Comparison of ENCODE assay signal across 22 cellular contexts in the genomic region with DNA sequence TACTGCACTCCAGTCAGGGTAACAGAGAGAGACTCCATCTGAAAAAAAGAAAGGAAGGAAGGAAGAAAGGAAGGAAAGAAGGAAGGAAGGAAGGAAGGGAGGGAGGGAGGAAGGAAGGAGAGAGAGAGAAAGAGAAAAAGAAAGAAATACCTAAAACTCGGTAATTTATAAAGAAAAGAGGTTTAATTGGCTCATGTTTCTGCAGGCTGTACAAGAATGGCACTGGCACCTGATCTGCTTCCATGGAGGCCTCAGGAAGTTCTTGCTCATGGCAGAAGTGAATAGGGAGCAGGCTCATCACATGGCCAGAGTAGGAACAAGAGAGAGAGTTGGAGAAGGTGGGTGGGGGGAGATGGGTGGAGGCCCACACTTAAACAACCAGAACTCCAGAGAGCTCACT.
DNase-seq lines count a peak whose midpoint lies in the region; ATAC-seq, FAIRE-seq and TF ChIP-seq lines count a peak whose summit lies in the region.
"Had no signal": no experiment of that assay in that cellular context is flagged by ENCODE, and none has a peak within 500 bp of the region (broad histone marks: within the 10 kb centered on the region; RNA-seq: fewer than 3 reads in every experiment).

No MANE protein-coding gene starts in this region.

- H3K4me3 ChIP-seq in cardiac muscle cell (no peak overlapping the region), heart right ventricle (no peak overlapping the region), K562 (no peak overlapping the region), neural progenitor cell (no peak overlapping the region)
- H3K4me3 ChIP-seq: A549; BLaER1 treated with 17β-estradiol and CSF1 and Interleukin-3, amounts not matched to agents 10 nM and 100 nM had no signal

- H3K36me3 Mint-ChIP-seq in neural progenitor cell, result peaks cover 2% of the 10 kb centered on the region
- H3K36me3 Mint-ChIP-seq: CD8-positive, alpha-beta T cell had no signal

- H3K4me1 Mint-ChIP-seq in neural progenitor cell, result peaks cover 28% of the 10 kb centered on the region
- H3K4me1 Mint-ChIP-seq: B cell had no signal

- H2AFZ ChIP-seq in K562 (ENCODE audit: low read depth, low read length) (no peak overlapping the region), neural progenitor cell (replicated peaks) (no peak overlapping the region)

- 71 to 84% methylated on average over 1 of the region's 1 CpG for WGBS in heart right ventricle, 2 donors
- 0% methylated on average over 1 of the region's 1 CpG for WGBS in K562 (ENCODE audit: insufficient coverage, low coverage, missing lambda C conversion rate)

- DNase-seq in cardiac muscle cell (ENCODE audit: low read depth in 1 of 2, low spot score in 1 of 2) (no peak), heart right ventricle (no peak), K562 (ENCODE audit: extremely low read depth in 1 of 4, low spot score in 3 of 4) (no peak), neural progenitor cell (ENCODE audit: low spot score) (no peak), NCI-H1436 treated with DMSO at 0.1 percent for 48 hours (lab: John Stamatoyannopoulos, UW) (no peak)
- DNase-seq in activated T-cell treated with anti-CD3 and anti-CD28 coated beads, Interleukin-2, amount 50 U/mL, for 48 hours, result no peak
- DNase-seq: AML-193; Caco-2; Calu3; CD4-positive, alpha-beta T cell; CD8-positive, alpha-beta T cell; DMS79 treated with DMSO at 0.1 percent for 48 hours; GF-D8 had no signal

- H3K27me3 Mint-ChIP-seq in neural progenitor cell (ENCODE audit: insufficient read depth, low read depth), result peaks cover 11% of the 10 kb centered on the region

- CTCF ChIA-PET in K562 (lab: Yijun Ruan, JAX; ENCODE audit: low intra/inter-chr PET ratio), result no interaction called here

- in situ Hi-C loops in K562 (cut with MboI), result no loop called here

- TF ChIP-seq CTCF in cardiac muscle cell (IDR thresholded peaks at IDR 0.05; ENCODE audit: low read depth, low read length) (no peak), heart right ventricle (IDR thresholded peaks at IDR 0.05) (no peak), K562 (IDR thresholded peaks at IDR 0.05 in 2 of 3, conservative IDR thresholded peaks at IDR 0.05 in 1 of 3; ENCODE audit: insufficient read depth in 2 of 3, low read depth in 1 of 3, low read length in 3 of 3) (no peak), neural progenitor cell (IDR thresholded peaks at IDR 0.05) (no peak)

- H3K9me3 ChIP-seq in cardiac muscle cell (ENCODE audit: low read depth) (no peaks in the 10 kb centered on the region), heart right ventricle (peaks cover 0 to 20% (median 11%) of the 10 kb centered on the region in 11 donors), K562 (replicated peaks; ENCODE audit: control insufficient read depth, insufficient read depth, low read depth, low read length) (no peaks in the 10 kb centered on the region), neural progenitor cell (ENCODE audit: low read depth) (no peaks in the 10 kb centered on the region)

- POLR2A ChIA-PET in K562 (lab: Yijun Ruan, JAX), result no interaction called here

- intact Hi-C loops in heart right ventricle (cut with DNase I) (loop anchor here in 7 of 10 donors (2.0 to 10.0 kb wide), 13 partner anchors 13 to 426 kb away; a partner anchor contains a TSS), K562 (cut with micrococcal nuclease) (no loop called here)

- H3K27ac Mint-ChIP-seq in neural progenitor cell, result peak overlapping the region; percentile 12
- H3K27ac Mint-ChIP-seq: B cell; CD4-positive, alpha-beta T cell; CD8-positive, alpha-beta T cell had no signal

- H3K27me3 ChIP-seq in cardiac muscle cell (no peaks in the 10 kb centered on the region), heart right ventricle (no peaks in the 10 kb centered on the region), K562 (ENCODE audit: control insufficient read depth in 2 of 2, insufficient read depth in 2 of 2, low read length in 2 of 2) (peaks cover 0 to 11% of the 10 kb centered on the region in 2 experiments; a peak in 3 of 5 replicates), neural progenitor cell (no peaks in the 10 kb centered on the region)

- TF ChIP-seq POLR2A in K562 (conservative IDR thresholded peaks at IDR 0.05), result no peak

- H3K9ac ChIP-seq in K562 (ENCODE audit: insufficient read depth in 1 of 2, low read depth in 2 of 2, low read length in 2 of 2) (no peak overlapping the region), neural progenitor cell (no peak overlapping the region)
- H3K9ac ChIP-seq: BLaER1 treated with 17β-estradiol and CSF1 and Interleukin-3, amounts not matched to agents 10 nM and 100 nM had no signal

- ATAC-seq in heart right ventricle (no peak), K562 (no peak)
- ATAC-seq: A549; CD8-positive, alpha-beta T cell had no signal

- no TSS peak for BruUV-seq in K562 (replicated peaks; lab: Mats Ljungman, UMichigan)

- no peak overlapping the region for H3K4me2 ChIP-seq in K562 (ENCODE audit: insufficient read depth, low read length)
- no peak overlapping the region for H3K4me2 ChIP-seq in neural progenitor cell
- H3K4me2 ChIP-seq: A549; BLaER1 treated with 17β-estradiol and CSF1 and Interleukin-3, amounts not matched to agents 10 nM and 100 nM had no signal

- H3K36me3 ChIP-seq in cardiac muscle cell, result no peaks in the 10 kb centered on the region
- H3K36me3 ChIP-seq in heart right ventricle, result no peaks in the 10 kb centered on the region
- H3K36me3 ChIP-seq in K562 (ENCODE audit: control insufficient read depth, insufficient read depth, low read length), result no peaks in the 10 kb centered on the region
- no peaks in the 10 kb centered on the region for H3K36me3 ChIP-seq in neural progenitor cell
- H3K36me3 ChIP-seq: BLaER1 treated with 17β-estradiol and CSF1 and Interleukin-3, amounts not matched to agents 10 nM and 100 nM had no signal

- H3K4me3 Mint-ChIP-seq in neural progenitor cell, result no peak overlapping the region
- H3K4me3 Mint-ChIP-seq: B cell; CD4-positive, alpha-beta T cell; CD8-positive, alpha-beta T cell had no signal

- H3K27ac ChIP-seq in cardiac muscle cell (peak overlapping the region; percentile 68), heart right ventricle (peak overlapping the region in 2 of 10 donors; percentile 63 to 81), K562 (ENCODE audit: extremely low read depth, low read depth, low read length) (no peak overlapping the region), neural progenitor cell (no peak overlapping the region)
- H3K27ac ChIP-seq: 22Rv1; A549; BLaER1 treated with 17β-estradiol and CSF1 and Interleukin-3, amounts not matched to agents 10 nM and 100 nM; C4-2B had no signal

- H4K20me1 ChIP-seq in K562 (replicated peaks; ENCODE audit: control insufficient read depth, insufficient read depth, low read length) (no peaks in the 10 kb centered on the region), neural progenitor cell (ENCODE audit: low read depth) (no peaks in the 10 kb centered on the region)
- H4K20me1 ChIP-seq: BLaER1 treated with 17β-estradiol and CSF1 and Interleukin-3, amounts not matched to agents 10 nM and 100 nM had no signal

- H3K9me1 ChIP-seq in K562 (ENCODE audit: control insufficient read depth, insufficient read depth, low read length), result no peaks in the 10 kb centered on the region

- no peak for TF ChIP-seq RAD21 in K562 (CRISPR knock-in tag; conservative IDR thresholded peaks at IDR 0.05 in 1 of 2, IDR thresholded peaks at IDR 0.05 in 1 of 2)

- H3F3A ChIP-seq in neural progenitor cell (ENCODE audit: low read depth), result no peaks in the 10 kb centered on the region

- H3K79me2 ChIP-seq in K562 (ENCODE audit: control insufficient read depth, insufficient read depth, low read length) (no peaks in the 10 kb centered on the region), neural progenitor cell (ENCODE audit: low read depth) (no peaks in the 10 kb centered on the region)

- H3K9me3 Mint-ChIP-seq in neural progenitor cell, result peaks cover 18% of the 10 kb centered on the region

- peaks cover 61% of the 10 kb centered on the region for H3K4me1 ChIP-seq in cardiac muscle cell (ENCODE audit: low read depth)
- H3K4me1 ChIP-seq in heart right ventricle, result peaks cover 8 to 61% (median 40%) of the 10 kb centered on the region in 9 donors
- no peaks in the 10 kb centered on the region for H3K4me1 ChIP-seq in K562 (replicated peaks in 1 of 2; ENCODE audit: control insufficient read depth in 2 of 2, insufficient read depth in 2 of 2, low read length in 2 of 2)
- peaks cover 19% of the 10 kb centered on the region for H3K4me1 ChIP-seq in neural progenitor cell
- H3K4me1 ChIP-seq: A549; BLaER1 treated with 17β-estradiol and CSF1 and Interleukin-3, amounts not matched to agents 10 nM and 100 nM; Caco-2 had no signal

- no peak for TF ChIP-seq EP300 in K562 (IDR thresholded peaks at IDR 0.05; ENCODE audit: low read length)

- no peak for FAIRE-seq in K562 (lab: Jason Lieb, UNC)
- FAIRE-seq: A549, D721Med, G401.6, GM12891, GM19239 had no signal

TF ChIP-seq in K562, 482 proteins besides CTCF, POLR2A, EP300 and RAD21:
- TF ChIP-seq HDAC1 (IDR thresholded peaks at IDR 0.05) (no peak), IFI16 (CRISPR knock-in tag; IDR thresholded peaks at IDR 0.05) (no peak), POLR2AphosphoS5 (IDR thresholded peaks at IDR 0.05; ENCODE audit: control insufficient read depth, insufficient read depth, low read depth, low read length) (no peak), ZNF311 (CRISPR knock-in tag; IDR thresholded peaks at IDR 0.05) (no peak)
- TF ChIP-seq, protein P1, sequence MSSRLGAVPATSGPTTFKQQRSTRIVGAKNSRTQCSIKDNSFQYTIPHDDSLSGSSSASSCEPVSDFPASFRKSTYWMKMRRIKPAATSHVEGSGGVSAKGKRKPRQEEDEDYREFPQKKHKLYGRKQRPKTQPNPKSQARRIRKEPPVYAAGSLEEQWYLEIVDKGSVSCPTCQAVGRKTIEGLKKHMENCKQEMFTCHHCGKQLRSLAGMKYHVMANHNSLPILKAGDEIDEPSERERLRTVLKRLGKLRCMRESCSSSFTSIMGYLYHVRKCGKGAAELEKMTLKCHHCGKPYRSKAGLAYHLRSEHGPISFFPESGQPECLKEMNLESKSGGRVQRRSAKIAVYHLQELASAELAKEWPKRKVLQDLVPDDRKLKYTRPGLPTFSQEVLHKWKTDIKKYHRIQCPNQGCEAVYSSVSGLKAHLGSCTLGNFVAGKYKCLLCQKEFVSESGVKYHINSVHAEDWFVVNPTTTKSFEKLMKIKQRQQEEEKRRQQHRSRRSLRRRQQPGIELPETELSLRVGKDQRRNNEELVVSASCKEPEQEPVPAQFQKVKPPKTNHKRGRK (tag; IDR thresholded peaks at IDR 0.05), result peak; percentile 69
